In the genomic region with DNA sequence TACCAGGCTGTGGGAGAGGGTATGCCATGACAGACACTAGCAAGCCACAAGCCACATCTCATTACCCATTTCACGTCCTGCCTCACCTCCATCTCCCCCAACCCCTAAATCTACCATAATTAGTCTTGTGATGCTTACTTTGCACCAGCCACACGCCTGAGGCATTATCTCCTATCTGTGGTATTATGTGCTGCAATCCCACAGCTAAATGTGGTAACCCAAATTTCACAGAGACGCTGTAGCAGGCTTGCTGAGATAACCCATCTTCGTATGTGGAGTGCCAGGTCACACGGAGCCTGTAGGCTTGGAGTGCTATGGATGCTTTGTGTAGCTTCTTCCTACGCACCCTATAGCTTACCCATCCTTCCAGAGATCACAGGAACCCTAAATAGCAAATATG, we compare ENCODE assay signal across 18 cellular contexts.
DNase-seq lines count a peak whose midpoint lies in the region; ATAC-seq and TF ChIP-seq lines count a peak whose summit lies in the region.
"Had no signal": no experiment of that assay in that cellular context is flagged by ENCODE, and none has a peak within 500 bp of the region (broad histone marks: within the 10 kb centered on the region; RNA-seq: fewer than 3 reads in every experiment).

No MANE protein-coding gene starts in this region.

- DNase-seq in activated CD4-positive, CD25-positive, alpha-beta regulatory T cell (lab: John Stamatoyannopoulos, UW): no peak
- peak in 1 of 10 experiments; percentile 8 for DNase-seq in CD4-positive, alpha-beta T cell
- DNase-seq in T-cell: peak in 25 of 34 experiments; percentile 0 to 45 (median 6)
- peak in 5 of 9 donors; percentile 1 to 51 (median 27) for DNase-seq in naive thymus-derived CD4-positive, alpha-beta T cell
- no peak for DNase-seq in osteoblast (ENCODE audit: insufficient read length, low spot score, missing footprints)
- DNase-seq: 8988T, erythroblast, left lung, mucosa of descending colon, NCI-H1105 treated with DMSO at 0.1 percent for 48 hours, nucleus accumbens, PC-3 had no signal

- no peak overlapping the region for H2AFZ ChIP-seq in osteoblast (ENCODE audit: low read length)

- H3K4me3 ChIP-seq in naive thymus-derived CD4-positive, alpha-beta T cell (ENCODE audit: low read length): no peak overlapping the region
- no peak overlapping the region for H3K4me3 ChIP-seq in osteoblast (ENCODE audit: insufficient read depth, low read length)
- H3K4me3 ChIP-seq: left lung, mucosa of descending colon, SJSA1 had no signal

- H3K79me2 ChIP-seq in osteoblast (ENCODE audit: insufficient read depth, low read length): no peaks in the 10 kb centered on the region

- H3K9me3 Mint-ChIP-seq in CD4-positive, alpha-beta T cell: no peaks in the 10 kb centered on the region
- H3K9me3 Mint-ChIP-seq in T-cell: no peaks in the 10 kb centered on the region
- peaks cover 0 to 1% (median 0%) of the 10 kb centered on the region in 11 donors for H3K9me3 Mint-ChIP-seq in naive thymus-derived CD4-positive, alpha-beta T cell
- H3K9me3 Mint-ChIP-seq: activated naive CD4-positive, alpha-beta T cell treated with anti-CD3 and anti-CD28 coated beads, Interleukin-2, amount 50 U/mL, for 24 hours; IgD-negative memory B cell had no signal

- no peaks in the 10 kb centered on the region for H4K20me1 ChIP-seq in osteoblast (ENCODE audit: insufficient read depth, low read length)

- POLR2A ChIA-PET in CD4-positive, alpha-beta T cell (lab: Charles Lee): interaction anchor here (0.7 to 1.0 kb wide), 2 partner anchors 447 to 511 kb away, joined by 3 read pairs; no protein-coding TSS in a partner anchor
- POLR2A ChIA-PET in T-cell (lab: Charles Lee): no interaction called here
- POLR2A ChIA-PET in naive thymus-derived CD4-positive, alpha-beta T cell (lab: Charles Lee): no interaction called here

- H3K9me3 ChIP-seq in CD4-positive, alpha-beta T cell (ENCODE audit: control insufficient read depth, low read length): no peaks in the 10 kb centered on the region
- H3K9me3 ChIP-seq in naive thymus-derived CD4-positive, alpha-beta T cell (ENCODE audit: control insufficient read depth in 2 of 3, low read length in 3 of 3): no peaks in the 10 kb centered on the region
- H3K9me3 ChIP-seq in osteoblast (ENCODE audit: low read depth, low read length): peaks cover 1% of the 10 kb centered on the region
- H3K9me3 ChIP-seq: left lung, mucosa of descending colon, SJSA1 had no signal

- H3K36me3 ChIP-seq in naive thymus-derived CD4-positive, alpha-beta T cell (ENCODE audit: control insufficient read depth in 2 of 3, insufficient read depth in 3 of 3, low read length in 3 of 3): no peaks in the 10 kb centered on the region
- H3K36me3 ChIP-seq in osteoblast (ENCODE audit: insufficient read depth, low read length): no peaks in the 10 kb centered on the region
- H3K36me3 ChIP-seq: left lung, SJSA1 had no signal

- H3K36me3 Mint-ChIP-seq in CD4-positive, alpha-beta T cell (ENCODE audit: low read depth): no peaks in the 10 kb centered on the region
- no peaks in the 10 kb centered on the region for H3K36me3 Mint-ChIP-seq in T-cell
- H3K36me3 Mint-ChIP-seq in naive thymus-derived CD4-positive, alpha-beta T cell: no peaks in the 10 kb centered on the region
- H3K36me3 Mint-ChIP-seq: activated naive CD4-positive, alpha-beta T cell treated with anti-CD3 and anti-CD28 coated beads, Interleukin-2, amount 50 U/mL, for 24 hours; IgD-negative memory B cell had no signal

- H3K27ac ChIP-seq in CD4-positive, alpha-beta T cell (ENCODE audit: low read depth, low read length): no peak overlapping the region
- no peak overlapping the region for H3K27ac ChIP-seq in naive thymus-derived CD4-positive, alpha-beta T cell (ENCODE audit: low read depth, low read length)
- H3K27ac ChIP-seq in osteoblast (ENCODE audit: low read depth, low read length): no peak overlapping the region
- H3K27ac ChIP-seq: left lung, SJSA1 had no signal

- peak overlapping the region; percentile 12 for H3K4me3 Mint-ChIP-seq in CD4-positive, alpha-beta T cell
- H3K4me3 Mint-ChIP-seq in T-cell: peak overlapping the region in 1 of 3 donors; percentile 5
- H3K4me3 Mint-ChIP-seq in naive thymus-derived CD4-positive, alpha-beta T cell: peak overlapping the region in 6 of 10 donors; percentile 13 to 66 (median 52)
- H3K4me3 Mint-ChIP-seq: activated naive CD4-positive, alpha-beta T cell treated with anti-CD3 and anti-CD28 coated beads, Interleukin-2, amount 50 U/mL, for 24 hours; IgD-negative memory B cell had no signal

- peak overlapping the region; percentile 14 for H3K27ac Mint-ChIP-seq in CD4-positive, alpha-beta T cell
- no peak overlapping the region for H3K27ac Mint-ChIP-seq in T-cell
- H3K27ac Mint-ChIP-seq in naive thymus-derived CD4-positive, alpha-beta T cell: peak overlapping the region in 4 of 9 donors; percentile 9 to 89 (median 64)
- H3K27ac Mint-ChIP-seq: activated naive CD4-positive, alpha-beta T cell treated with anti-CD3 and anti-CD28 coated beads, Interleukin-2, amount 50 U/mL, for 24 hours had no signal

- H3K4me1 ChIP-seq in naive thymus-derived CD4-positive, alpha-beta T cell (ENCODE audit: control insufficient read depth in 2 of 2, insufficient read depth in 2 of 2, low read length in 2 of 2): peaks cover 0 to 7% of the 10 kb centered on the region in 2 donors
- no peaks in the 10 kb centered on the region for H3K4me1 ChIP-seq in osteoblast (ENCODE audit: insufficient read depth, low read length)
- H3K4me1 ChIP-seq: left lung, SJSA1 had no signal

- intact Hi-C loops in CD4-positive, alpha-beta T cell (cut with DNase I, micrococcal nuclease): no loop called here
- intact Hi-C loops in naive thymus-derived CD4-positive, alpha-beta T cell (cut with micrococcal nuclease): no loop called here

- CTCF ChIA-PET in CD4-positive, alpha-beta T cell (lab: Charles Lee): interaction anchor here (1.4 kb wide), 1 partner anchor 9 kb away, joined by 3 read pairs; no protein-coding TSS in a partner anchor
- CTCF ChIA-PET in T-cell (lab: Charles Lee): interaction anchor here in 1 of 2 donors (0.9 kb wide), 1 partner anchor 647 kb away, joined by 3 read pairs; no protein-coding TSS in a partner anchor
- CTCF ChIA-PET in naive thymus-derived CD4-positive, alpha-beta T cell (lab: Charles Lee): no interaction called here

- peak; percentile 17 to 20 for ATAC-seq in activated CD4-positive, CD25-positive, alpha-beta regulatory T cell treated with anti-CD3 and anti-CD28 coated beads, Interleukin-2, amount 50 U/mL, for 24 hours
- peak; percentile 77 for ATAC-seq in CD4-positive, alpha-beta T cell (ENCODE audit: poor library complexity)
- peak in 3 of 4 experiments; percentile 7 to 79 (median 52) for ATAC-seq in T-cell (replicated peaks in 1 of 4)
- ATAC-seq in naive thymus-derived CD4-positive, alpha-beta T cell: peak; percentile 84
- no peak for ATAC-seq in GM21528 (IDR thresholded peaks at IDR 0.05; ENCODE audit: low FRiP score, unreplicated experiment)
- ATAC-seq in HG02642 (IDR thresholded peaks at IDR 0.05; ENCODE audit: poor library complexity, unreplicated experiment): no peak
- ATAC-seq: left lung, mucosa of descending colon, PC-3 had no signal

- H3K4me1 Mint-ChIP-seq in CD4-positive, alpha-beta T cell (ENCODE audit: low read depth): peaks cover 16% of the 10 kb centered on the region
- peaks cover 10 to 27% (median 10%) of the 10 kb centered on the region in 3 donors for H3K4me1 Mint-ChIP-seq in T-cell
- H3K4me1 Mint-ChIP-seq in naive thymus-derived CD4-positive, alpha-beta T cell: peaks cover 2 to 25% (median 14%) of the 10 kb centered on the region in 7 donors
- H3K4me1 Mint-ChIP-seq: IgD-negative memory B cell had no signal

- peaks cover 32% of the 10 kb centered on the region for H3K27me3 Mint-ChIP-seq in CD4-positive, alpha-beta T cell
- H3K27me3 Mint-ChIP-seq in T-cell: peaks cover 25 to 28% of the 10 kb centered on the region in 2 donors
- peaks cover 13 to 57% (median 48%) of the 10 kb centered on the region in 5 donors for H3K27me3 Mint-ChIP-seq in naive thymus-derived CD4-positive, alpha-beta T cell

- no peak overlapping the region for H3K4me2 ChIP-seq in osteoblast (ENCODE audit: insufficient read depth, low read length)

- peaks cover 3% of the 10 kb centered on the region for H3K27me3 ChIP-seq in CD4-positive, alpha-beta T cell (ENCODE audit: control insufficient read depth, insufficient read depth, low read length)
- no peaks in the 10 kb centered on the region for H3K27me3 ChIP-seq in naive thymus-derived CD4-positive, alpha-beta T cell (ENCODE audit: control insufficient read depth in 2 of 2, insufficient read depth in 2 of 2, low read length in 2 of 2)
- H3K27me3 ChIP-seq in osteoblast (ENCODE audit: insufficient read depth, low read length): no peaks in the 10 kb centered on the region
- H3K27me3 ChIP-seq: left lung, SJSA1 had no signal

- no peak for TF ChIP-seq CTCF in CD4-positive, alpha-beta T cell (IDR thresholded peaks at IDR 0.05)
- TF ChIP-seq CTCF in osteoblast (IDR thresholded peaks at IDR 0.05; ENCODE audit: extremely low read depth, low read depth, low read length): no peak

Comparison
In these comparisons a context has a peak if more than half of its experiments do, and no peak if none do; other contexts are left out.
1. ATAC-seq: peak in activated CD4-positive, CD25-positive, alpha-beta regulatory T cell treated with anti-CD3 and anti-CD28 coated beads, Interleukin-2, amount 50 U/mL, for 24 hours (2 of 2), CD4-positive, alpha-beta T cell (single experiment), T-cell (3 of 4) and naive thymus-derived CD4-positive, alpha-beta T cell (single experiment); none in GM21528 (single experiment) and HG02642 (single experiment).
2. DNase-seq: peak in T-cell (25 of 34) and naive thymus-derived CD4-positive, alpha-beta T cell (5 of 9); none in activated CD4-positive, CD25-positive, alpha-beta regulatory T cell (0 of 4) and osteoblast (single experiment).